8 cellular contexts compared by ENCODE assay signal in the genomic region with DNA sequence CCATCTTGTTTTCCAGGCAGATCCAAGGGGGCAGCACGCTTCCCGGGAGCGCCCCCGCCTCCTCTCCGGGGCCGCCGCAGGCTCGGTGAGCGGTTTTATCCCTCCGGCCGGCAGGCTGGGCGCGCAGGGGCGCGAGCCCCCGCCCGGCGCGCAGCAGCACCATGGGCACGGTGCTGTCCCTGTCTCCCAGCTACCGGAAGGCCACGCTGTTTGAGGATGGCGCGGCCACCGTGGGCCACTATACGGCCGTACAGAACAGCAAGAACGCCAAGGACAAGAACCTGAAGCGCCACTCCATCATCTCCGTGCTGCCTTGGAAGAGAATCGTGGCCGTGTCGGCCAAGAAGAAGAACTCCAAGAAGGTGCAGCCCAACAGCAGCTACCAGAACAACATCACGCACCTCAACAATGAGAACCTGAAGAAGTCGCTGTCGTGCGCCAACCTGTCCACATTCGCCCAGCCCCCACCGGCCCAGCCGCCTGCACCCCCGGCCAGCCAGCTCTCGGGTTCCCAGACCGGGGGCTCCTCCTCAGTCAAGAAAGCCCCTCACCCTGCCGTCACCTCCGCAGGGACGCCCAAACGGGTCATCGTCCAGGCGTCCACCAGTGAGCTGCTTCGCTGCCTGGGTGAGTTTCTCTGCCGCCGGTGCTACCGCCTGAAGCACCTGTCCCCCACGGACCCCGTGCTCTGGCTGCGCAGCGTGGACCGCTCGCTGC. TPM values are rescaled to one million over a fixed set of nuclear protein-coding genes. Genes with fewer than 3 reads are reported as not detected.
DNase-seq lines count a peak whose midpoint lies in the region; ATAC-seq, FAIRE-seq and TF ChIP-seq lines count a peak whose summit lies in the region.

No MANE protein-coding gene starts in this region.

- H3K27ac ChIP-seq in astrocyte (ENCODE audit: low read depth, low read length) (no peak overlapping the region), layer of hippocampus (ENCODE audit: low read depth, low read length) (peak overlapping the region; percentile 52), stomach smooth muscle (ENCODE audit: low read length) (no peak overlapping the region)

- peak overlapping the region; percentile 90 for H3K4me3 Mint-ChIP-seq in activated T-cell treated with anti-CD3 and anti-CD28 coated beads, Interleukin-2, amount 50 U/mL, for 24 hours
- H3K4me3 Mint-ChIP-seq in astrocyte (ENCODE audit: unreplicated experiment) = peak overlapping the region; percentile 89

- H3K36me3 Mint-ChIP-seq in activated T-cell treated with anti-CD3 and anti-CD28 coated beads, Interleukin-2, amount 50 U/mL, for 24 hours (ENCODE audit: low read depth) = peaks cover 61% of the 10 kb centered on the region
- peaks cover 8% of the 10 kb centered on the region for H3K36me3 Mint-ChIP-seq in astrocyte (ENCODE audit: low read depth, unreplicated experiment)

- H3K27ac Mint-ChIP-seq in activated T-cell treated with anti-CD3 and anti-CD28 coated beads, Interleukin-2, amount 50 U/mL, for 24 hours = peak overlapping the region; percentile 86
- peak overlapping the region; percentile 66 for H3K27ac Mint-ChIP-seq in astrocyte (ENCODE audit: unreplicated experiment)

- H3K27me3 Mint-ChIP-seq in activated T-cell treated with anti-CD3 and anti-CD28 coated beads, Interleukin-2, amount 50 U/mL, for 24 hours = no peaks in the 10 kb centered on the region
- no peaks in the 10 kb centered on the region for H3K27me3 Mint-ChIP-seq in astrocyte (ENCODE audit: low read depth, unreplicated experiment)

- H3K4me1 ChIP-seq in astrocyte (ENCODE audit: insufficient read depth, low read length) (peaks cover 37% of the 10 kb centered on the region), stomach smooth muscle (ENCODE audit: control insufficient read depth, insufficient read depth, low read length) (peaks cover 23% of the 10 kb centered on the region)

- H2AFZ ChIP-seq in astrocyte (ENCODE audit: low read depth, low read length) = peak overlapping the region; percentile 50

- peaks cover 9% of the 10 kb centered on the region for H3K79me2 ChIP-seq in astrocyte (ENCODE audit: insufficient read depth, low read length)

- no peaks in the 10 kb centered on the region for H3K9me3 Mint-ChIP-seq in activated T-cell treated with anti-CD3 and anti-CD28 coated beads, Interleukin-2, amount 50 U/mL, for 24 hours
- H3K9me3 Mint-ChIP-seq in astrocyte (ENCODE audit: unreplicated experiment) = no peaks in the 10 kb centered on the region

- H3K9ac ChIP-seq in astrocyte (ENCODE audit: low read length) (peak overlapping the region; percentile 64), stomach smooth muscle (ENCODE audit: low read length in 2 of 2) (peak overlapping the region; percentile 29 to 40)

- H3K9me3 ChIP-seq in astrocyte (ENCODE audit: insufficient read depth, low read depth, low read length) (no peaks in the 10 kb centered on the region), stomach smooth muscle (ENCODE audit: control insufficient read depth in 2 of 2, low read length in 2 of 2) (no peaks in the 10 kb centered on the region)

- peaks cover 57% of the 10 kb centered on the region for H3K4me1 Mint-ChIP-seq in activated T-cell treated with anti-CD3 and anti-CD28 coated beads, Interleukin-2, amount 50 U/mL, for 24 hours (ENCODE audit: low read depth)
- H3K4me1 Mint-ChIP-seq in astrocyte (ENCODE audit: low read depth, unreplicated experiment) = peaks cover 29% of the 10 kb centered on the region

- H3K27me3 ChIP-seq in astrocyte (ENCODE audit: insufficient read depth, low read length) (no peaks in the 10 kb centered on the region), layer of hippocampus (ENCODE audit: control insufficient read depth, insufficient read depth, low read length) (no peaks in the 10 kb centered on the region), stomach smooth muscle (ENCODE audit: control insufficient read depth in 1 of 2, insufficient read depth in 2 of 2, low read length in 2 of 2) (no peaks in the 10 kb centered on the region)

- H3K4me2 ChIP-seq in astrocyte (ENCODE audit: low read length) = peak overlapping the region; percentile 96

- H3K36me3 ChIP-seq in astrocyte (ENCODE audit: insufficient read depth, low read length) (peaks cover under 1% of the 10 kb centered on the region), stomach smooth muscle (ENCODE audit: control insufficient read depth in 2 of 2, insufficient read depth in 2 of 2, low read length in 2 of 2) (no peaks in the 10 kb centered on the region)

- TF ChIP-seq CTCF in astrocyte (IDR thresholded peaks at IDR 0.05; ENCODE audit: insufficient read depth, low read depth, low read length) = no peak

- no peak for FAIRE-seq in astrocyte (lab: Jason Lieb, UNC)

- H4K20me1 ChIP-seq in astrocyte (ENCODE audit: insufficient read depth, low read length) = peaks cover 48% of the 10 kb centered on the region

- peak; percentile 66 for DNase-seq in activated T-cell treated with anti-CD3 and anti-CD28 coated beads, Interleukin-2, amount 50 U/mL, for 24 hours
- no peak for DNase-seq in activated T-cell treated with anti-CD3 and anti-CD28 coated beads, Interleukin-2, amount 50 U/mL, for 1 hour
- peak; percentile 54 for DNase-seq in NCI-H146 (lab: John Stamatoyannopoulos, UW)
- DNase-seq in astrocyte (ENCODE audit: low read depth) = peak; percentile 9
- DNase-seq in glomerular visceral epithelial cell (ENCODE audit: extremely low spot score) = no peak

- H3K4me3 ChIP-seq in astrocyte (ENCODE audit: insufficient read depth, low read depth, low read length) (peak overlapping the region; percentile 67), stomach smooth muscle (ENCODE audit: low read length in 2 of 2) (peak overlapping the region; percentile 60 to 74)

- ATAC-seq in HG03521 (IDR thresholded peaks at IDR 0.05; ENCODE audit: unreplicated experiment) = no peak

RNA-seq across cellular contexts. Expression of gene CDK5R1, which starts 0.8 kb away (rescaled TPM):
- total RNA-seq in astrocyte = 7.2 and 7.6 TPM in 2 replicates

RNA-seq across cellular contexts. Expression of gene PSMD11, which starts 43.3 kb away (rescaled TPM):
- total RNA-seq in astrocyte = 118 and 129 TPM in 2 replicates

Comparison
In these comparisons a context has a peak if more than half of its experiments do, and no peak if none do; other contexts are left out.
1. DNase-seq: peak in activated T-cell treated with anti-CD3 and anti-CD28 coated beads, Interleukin-2, amount 50 U/mL, for 24 hours (single experiment), NCI-H146 (single experiment) and astrocyte (single experiment); none in activated T-cell treated with anti-CD3 and anti-CD28 coated beads, Interleukin-2, amount 50 U/mL, for 1 hour (single experiment) and glomerular visceral epithelial cell (single experiment).